In genomic region chr15:81182746-81183402, GRCh38 we compare ENCODE assay signal across 14 cellular contexts. TPM values are rescaled to one million over a fixed set of nuclear protein-coding genes. Genes with fewer than 3 reads are reported as not detected.
DNase-seq lines count a peak whose midpoint lies in the region; TF ChIP-seq lines count a peak whose summit lies in the region.
"Had no signal": no experiment of that assay in that cellular context is flagged by ENCODE, and none has a peak within 500 bp of the region (broad histone marks: within the 10 kb centered on the region; RNA-seq: fewer than 3 reads in every experiment).

No MANE protein-coding gene starts in this region.

- H3K4me1 ChIP-seq in suprapubic skin, result peaks cover 25% of the 10 kb centered on the region

- H3K27me3 ChIP-seq in dorsolateral prefrontal cortex, result peaks cover 0 to 6% (median 0%) of the 10 kb centered on the region in 45 donors
- peaks cover 7% of the 10 kb centered on the region for H3K27me3 ChIP-seq in suprapubic skin

- intact Hi-C loops in dorsolateral prefrontal cortex (cut with DNase I) (no loop called here), lower leg skin (cut with DNase I; ENCODE audit: low total_unique reads) (no loop called here)

- TF ChIP-seq CTCF in dorsolateral prefrontal cortex (IDR thresholded peaks at IDR 0.05 in 54 of 56, conservative IDR thresholded peaks at IDR 0.05 in 2 of 56; ENCODE audit: low read depth in 1 of 56, partially characterized antibody in 56 of 56) (peak in 5 of 56 donors; percentile 15 to 36 (median 25)), lower leg skin (IDR thresholded peaks at IDR 0.05) (no peak), suprapubic skin (IDR thresholded peaks at IDR 0.05) (no peak)

- no peak for TF ChIP-seq POLR2A in lower leg skin (IDR thresholded peaks at IDR 0.05)
- TF ChIP-seq POLR2A in suprapubic skin (IDR thresholded peaks at IDR 0.05), result no peak

- WGBS in lower leg skin, 2 donors, result 30 to 32% methylated on average over 13 of the region's 13 CpGs
- WGBS in suprapubic skin, result 43% methylated on average over 12 of the region's 13 CpGs

- no peak for TF ChIP-seq EP300 in suprapubic skin (IDR thresholded peaks at IDR 0.05)

- H3K4me3 ChIP-seq in Jurkat, Clone E6-1 (ENCODE audit: low read length), result peak overlapping the region; percentile 42
- peak overlapping the region in 37 of 59 donors; percentile 1 to 41 (median 19) for H3K4me3 ChIP-seq in dorsolateral prefrontal cortex
- peak overlapping the region; percentile 8 for H3K4me3 ChIP-seq in lower leg skin (ENCODE audit: low read depth, poor library complexity, severe bottlenecking)
- H3K4me3 ChIP-seq in suprapubic skin, result peak overlapping the region; percentile 48

- no peaks in the 10 kb centered on the region for H3K9me3 ChIP-seq in suprapubic skin

- H3K27ac ChIP-seq in dorsolateral prefrontal cortex (peak overlapping the region in 2 of 59 donors; percentile 5 to 11), suprapubic skin (peak overlapping the region; percentile 72)
- H3K27ac ChIP-seq: HL-60 had no signal

- H3K36me3 ChIP-seq in suprapubic skin, result no peaks in the 10 kb centered on the region

- no peak for DNase-seq in Jurkat, Clone E6-1 (ENCODE audit: low read depth, low spot score)
- DNase-seq in dorsolateral prefrontal cortex (no peak), lower leg skin (ENCODE audit: low spot score in 2 of 2) (no peak), suprapubic skin (ENCODE audit: low spot score in 2 of 2) (no peak), EL (no peak), NCI-H345 (lab: John Stamatoyannopoulos, UW) (no peak), kidney glomerular epithelial cell (lab: John Stamatoyannopoulos, UW) (no peak), putamen (ENCODE audit: low spot score) (no peak)
- DNase-seq: activated CD8-positive, alpha-beta memory T cell treated with anti-CD3 and anti-CD28 coated beads for 24 hours; activated naive CD8-positive, alpha-beta T cell treated with anti-CD3 and anti-CD28 coated beads, Interleukin-2, amount 10 ng/mL, durations not matched to agents 7 days and 5 days; immature natural killer cell; NCI-H1048; T-helper 1 cell had no signal

RNA-seq across cellular contexts. Expression of gene IL16, which starts 13.8 kb away (rescaled TPM):
- polyA plus RNA-seq in Jurkat, Clone E6-1 (2012; ENCODE audit: insufficient read depth, insufficient read length), result 12.0 TPM
- total RNA-seq in dorsolateral prefrontal cortex (10 to 100 TPM in 5 of 120 experiments, 1 to 10 TPM in 115; 1.3 to 13.1 (median 5.4) TPM), lower leg skin (10 to 100 TPM in 3 of 4 donors, 1 to 10 TPM in 1; 9.7 to 15.2 (median 10.9) TPM), suprapubic skin (10 to 100 TPM in 2 of 4 donors, 1 to 10 TPM in 2; 8.2 to 19.9 (median 13.7) TPM)

RNA-seq across cellular contexts. Expression of gene CFAP161, which starts 48.8 kb away (rescaled TPM):
- polyA plus RNA-seq in Jurkat, Clone E6-1 (2012; ENCODE audit: insufficient read depth, insufficient read length), result not detected
- total RNA-seq in dorsolateral prefrontal cortex (1 to 10 TPM in 102 of 120 experiments, under 1 TPM in 18; 0.40 to 7.5 (median 1.8) TPM), lower leg skin (under 1 TPM in 2 of 4 donors, not detected in 2; 0.25 to 0.49 TPM), suprapubic skin (1 to 10 TPM in 1 of 4 donors, not detected in 3; 2.3 TPM)
- total RNA-seq: activated naive CD8-positive, alpha-beta T cell treated with anti-CD3 and anti-CD28 coated beads, Interleukin-2, amount 10 ng/mL, durations not matched to agents 7 days and 5 days had no signal
